ENCODE assay signal across 8 cellular contexts in the genomic region with DNA sequence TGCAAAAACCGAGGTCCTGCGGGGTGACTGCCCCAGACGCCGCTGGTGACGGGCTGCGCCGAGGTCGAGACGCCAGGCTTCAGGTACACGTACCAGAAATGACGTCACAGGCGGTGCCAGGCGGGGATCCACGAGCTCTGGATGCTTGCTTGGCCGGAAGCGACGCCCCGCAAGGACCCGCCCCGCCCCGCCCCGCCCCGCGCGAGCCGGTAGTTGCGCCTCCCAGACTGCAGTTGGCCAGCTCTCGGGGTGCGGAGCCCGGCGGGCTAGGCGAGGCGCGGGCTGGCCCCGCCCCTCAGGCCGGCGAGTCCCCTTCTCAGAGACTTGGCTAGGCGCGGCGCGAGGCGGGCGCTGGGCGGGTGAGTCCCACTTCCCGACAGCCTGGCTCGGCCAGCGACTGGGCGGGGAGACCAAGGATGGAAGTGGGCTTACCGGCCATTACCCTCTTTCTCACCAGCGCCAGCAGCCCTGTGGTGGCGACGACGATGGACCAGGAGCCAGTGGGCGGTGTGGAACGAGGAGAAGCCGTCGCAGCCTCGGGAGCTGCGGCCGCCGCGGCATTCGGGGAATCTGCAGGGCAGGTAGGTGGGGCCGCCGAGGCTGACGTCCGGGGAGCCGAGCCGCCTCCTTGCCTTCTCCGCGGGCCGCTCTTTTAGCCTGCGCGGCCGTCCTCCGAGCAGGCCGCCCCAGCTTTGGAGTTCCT.
DNase-seq lines count a peak whose midpoint lies in the region; ATAC-seq and FAIRE-seq lines count a peak whose summit lies in the region.

A gene with protein sequence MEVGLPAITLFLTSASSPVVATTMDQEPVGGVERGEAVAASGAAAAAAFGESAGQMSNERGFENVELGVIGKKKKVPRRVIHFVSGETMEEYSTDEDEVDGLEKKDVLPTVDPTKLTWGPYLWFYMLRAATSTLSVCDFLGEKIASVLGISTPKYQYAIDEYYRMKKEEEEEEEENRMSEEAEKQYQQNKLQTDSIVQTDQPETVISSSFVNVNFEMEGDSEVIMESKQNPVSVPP (plus strand): TSS at position 225 of the 703 bp plus-strand sequence. CDS start 192 bp downstream, at position 417.

- H3K27me3 ChIP-seq in effector memory CD4-positive, alpha-beta T cell (replicated peaks; ENCODE audit: control insufficient read depth, insufficient read depth, low read length, poor library complexity, severe bottlenecking) = no peaks in the 10 kb centered on the region

- H3K27ac ChIP-seq in effector memory CD4-positive, alpha-beta T cell (ENCODE audit: insufficient read depth, low read length, poor library complexity, severe bottlenecking) = peak within 1 kb of the TSS; percentile 98

- peak; percentile 86 for FAIRE-seq in HTR-8/SVneo (lab: Jason Lieb, UNC)

- H3K9me3 ChIP-seq in effector memory CD4-positive, alpha-beta T cell (ENCODE audit: control insufficient read depth, low read length) = no peaks in the 10 kb centered on the region

- ATAC-seq in GM21381 (IDR thresholded peaks at IDR 0.05; ENCODE audit: unreplicated experiment) = peak; percentile 95

- H3K4me3 ChIP-seq in effector memory CD4-positive, alpha-beta T cell (ENCODE audit: insufficient read depth, low read depth, low read length, poor library complexity, severe bottlenecking) = peak within 1 kb of the TSS; percentile 92

- H3K4me1 ChIP-seq in effector memory CD4-positive, alpha-beta T cell (ENCODE audit: control insufficient read depth, insufficient read depth, low read length, poor library complexity, severe bottlenecking) = peaks cover 13% of the 10 kb centered on the region

- no peaks in the 10 kb centered on the region for H3K36me3 ChIP-seq in effector memory CD4-positive, alpha-beta T cell (ENCODE audit: control insufficient read depth, insufficient read depth, low read length)

- peak; percentile 97 for DNase-seq in COR-L47 (lab: John Stamatoyannopoulos, UW)
- DNase-seq in HTR-8/SVneo (ENCODE audit: insufficient read length, low spot score) = peak; percentile 98
- DNase-seq in NOMO-1 treated with DMSO at 0.1 percent for 48 hours (lab: John Stamatoyannopoulos, UW; ENCODE audit: unreplicated experiment) = peak; percentile 97
- peak; percentile 97 to 98 for DNase-seq in activated CD8-positive, alpha-beta memory T cell treated with anti-CD3 and anti-CD28 coated beads for 4 hours (ENCODE audit: low read depth in 2 of 2)
- peak; percentile 99 to 100 (median 99) for DNase-seq in effector memory CD4-positive, alpha-beta T cell
- DNase-seq in medulla oblongata (ENCODE audit: extremely low spot score) = peak; percentile 97
- peak; percentile 98 to 99 (median 98) for DNase-seq in stimulated activated CD4-positive, alpha-beta T cell treated with anti-CD3 and anti-CD28 coated beads, TNF-alpha, amount 100 ng/mL, for 48 hours (ENCODE audit: low read depth in 3 of 3)

Comparison
In these comparisons a context has a peak if more than half of its experiments do, and no peak if none do; other contexts are left out.
1. Peak in every context shown above with its lines: DNase-seq, ATAC-seq, H3K4me3 ChIP-seq and H3K27ac ChIP-seq.